In genomic region chr11:65095974-65096806, GRCh38 we compare ENCODE assay signal across 8 cellular contexts. TPM values are rescaled to one million over a fixed set of nuclear protein-coding genes. Genes with fewer than 3 reads are reported as not detected.
DNase-seq lines count a peak whose midpoint lies in the region; ATAC-seq and TF ChIP-seq lines count a peak whose summit lies in the region.

Gene VPS51, plus strand, starts transcription at chr11:65096214. Its CDS starts 37 bp downstream, at chr11:65096251.

- peaks cover 10% of the 10 kb centered on the region for H3K4me1 Mint-ChIP-seq in activated naive CD8-positive, alpha-beta T cell treated with anti-CD3 and anti-CD28 coated beads, Interleukin-2, amount 10 ng/mL, durations not matched to agents 7 days and 5 days

- peaks cover 6% of the 10 kb centered on the region; the same call in 1 of the 2 replicates for H3K36me3 ChIP-seq in SU-DHL-6 (ENCODE audit: low read length)
- no peaks in the 10 kb centered on the region for H3K36me3 ChIP-seq in ovary
- peaks cover 11% of the 10 kb centered on the region for H3K36me3 ChIP-seq in thymus (ENCODE audit: control insufficient read depth, insufficient read depth)

- peak within 1 kb of the TSS; percentile 89 for H2AFZ ChIP-seq in SU-DHL-6 (ENCODE audit: low read depth, low read length, severe bottlenecking)

- H4K20me1 ChIP-seq in SU-DHL-6 (ENCODE audit: low read depth, low read length), result no peaks in the 10 kb centered on the region

- peaks cover 33% of the 10 kb centered on the region for H3K79me2 ChIP-seq in SU-DHL-6 (ENCODE audit: insufficient read depth, low read length)

- POLR2A ChIA-PET in GM10248 (lab: Yijun Ruan, JAX), result interaction anchor here (0.5 to 1.3 kb wide), 3 partner anchors 16 to 311 kb away, joined by 3 to 4 read pairs (median 3); partner anchors contain the start of gene TM7SF2
- POLR2A ChIA-PET in activated naive CD8-positive, alpha-beta T cell treated with anti-CD3 and anti-CD28 coated beads, Interleukin-2, amount 10 ng/mL, durations not matched to agents 7 days and 5 days (lab: Charles Lee), result interaction anchor here (0.6 to 3.0 kb wide), 21 partner anchors 8 to 294 kb away, joined by 3 to 35 read pairs (median 4); partner anchors contain the start of genes ARL2, CDCA5, FAU and MRPL49

- CTCF ChIA-PET in GM10248 (lab: Yijun Ruan, JAX), result interaction anchor here (1.0 to 10.5 kb wide), 3 partner anchors 15 to 69 kb away, joined by 3 to 165 read pairs (median 5); partner anchors contain the start of genes SNX15 and TM7SF2

- intact Hi-C loops in Right ventricle myocardium inferior (cut with DNase I), result no loop called here
- intact Hi-C loops in ovary (cut with DNase I), result loop anchor here in 2 of 4 donors (5.0 kb wide), 3 partner anchors 69 to 84 kb away; partner anchors contain the start of genes ARL2 (in 1 of the 2) and SNX15 (in 1 of the 2)

- TF ChIP-seq EP300 in ovary (IDR thresholded peaks at IDR 0.05), result no peak

- no peaks in the 10 kb centered on the region for H3K9me3 ChIP-seq in SU-DHL-6 (ENCODE audit: insufficient read depth, low read length)
- no peaks in the 10 kb centered on the region for H3K9me3 ChIP-seq in ovary
- H3K9me3 ChIP-seq in thymus (ENCODE audit: control insufficient read depth), result no peaks in the 10 kb centered on the region

- H3K9me2 ChIP-seq in SU-DHL-6 (replicated peaks; ENCODE audit: insufficient read depth, low read length), result no peaks in the 10 kb centered on the region

- H3K27ac ChIP-seq in SU-DHL-6 (ENCODE audit: low read depth, low read length), result peak within 1 kb of the TSS; percentile 53
- H3K27ac ChIP-seq in ovary, result peak within 1 kb of the TSS; percentile 60 to 86
- H3K27ac ChIP-seq in thymus (ENCODE audit: low read depth), result peak within 1 kb of the TSS; percentile 87

- H3K27me3 ChIP-seq in SU-DHL-6 (ENCODE audit: low read length) (no peaks in the 10 kb centered on the region), ovary (no peaks in the 10 kb centered on the region), thymus (ENCODE audit: control insufficient read depth, insufficient read depth) (no peaks in the 10 kb centered on the region)

- TF ChIP-seq POLR2A in ovary (IDR thresholded peaks at IDR 0.05), result peak; percentile 78

- TF ChIP-seq CTCF in GM10248 (IDR thresholded peaks at IDR 0.05; ENCODE audit: control extremely low read depth, extremely low read depth, low read depth, missing control alignments) (no peak), SU-DHL-6 (IDR thresholded peaks at IDR 0.05; ENCODE audit: insufficient read depth, low read length, poor library complexity, severe bottlenecking) (no peak), ovary (IDR thresholded peaks at IDR 0.05) (peak in 1 of 3 donors; percentile 50)

- H3F3A ChIP-seq in SU-DHL-6 (ENCODE audit: insufficient read depth), result peaks cover 9% of the 10 kb centered on the region

- peak; percentile 90 for DNase-seq in GM10248 (ENCODE audit: extremely low spot score)
- DNase-seq in NCI-H1105 treated with DMSO at 0.1 percent for 48 hours (lab: John Stamatoyannopoulos, UW), result peak; percentile 84
- DNase-seq in activated naive CD8-positive, alpha-beta T cell treated with anti-CD3 and anti-CD28 coated beads, Interleukin-2, amount 10 ng/mL, durations not matched to agents 7 days and 5 days, result peak; percentile 87
- DNase-seq in Right ventricle myocardium inferior (ENCODE audit: missing footprints), result peak; percentile 94
- peak; percentile 84 to 90 (median 88) for DNase-seq in ovary

- H3K4me3 ChIP-seq in SU-DHL-6 (ENCODE audit: insufficient read depth, low read length, poor library complexity, severe bottlenecking) (peak within 1 kb of the TSS; percentile 82), ovary (peak within 1 kb of the TSS; percentile 91), thymus (ENCODE audit: low read length) (peak within 1 kb of the TSS; percentile 87)

- peak within 1 kb of the TSS; percentile 97 for H3K27ac Mint-ChIP-seq in activated naive CD8-positive, alpha-beta T cell treated with anti-CD3 and anti-CD28 coated beads, Interleukin-2, amount 10 ng/mL, durations not matched to agents 7 days and 5 days

- ATAC-seq in HG02610 (IDR thresholded peaks at IDR 0.05; ENCODE audit: unreplicated experiment) (peak; percentile 71), Right ventricle myocardium inferior (peak; percentile 97)
- ATAC-seq in activated naive CD8-positive, alpha-beta T cell treated with anti-CD3 and anti-CD28 coated beads, Interleukin-2, amount 10 ng/mL, durations not matched to agents 7 days and 5 days (ENCODE audit: low read depth), result peak; percentile 97

- no peaks in the 10 kb centered on the region for H3K27me3 Mint-ChIP-seq in activated naive CD8-positive, alpha-beta T cell treated with anti-CD3 and anti-CD28 coated beads, Interleukin-2, amount 10 ng/mL, durations not matched to agents 7 days and 5 days

- 0% methylated on average over 48 to 52 of the region's 52 CpGs for WGBS in ovary, 3 donors
- WGBS in thymus, result under 1% methylated on average over 52 of the region's 52 CpGs

- H3K9me3 Mint-ChIP-seq in activated naive CD8-positive, alpha-beta T cell treated with anti-CD3 and anti-CD28 coated beads, Interleukin-2, amount 10 ng/mL, durations not matched to agents 7 days and 5 days, result no peaks in the 10 kb centered on the region

- no peaks in the 10 kb centered on the region for H3K36me3 Mint-ChIP-seq in activated naive CD8-positive, alpha-beta T cell treated with anti-CD3 and anti-CD28 coated beads, Interleukin-2, amount 10 ng/mL, durations not matched to agents 7 days and 5 days

- H3K9ac ChIP-seq in SU-DHL-6 (ENCODE audit: low read length), result peak within 1 kb of the TSS; percentile 77

- H3K4me3 Mint-ChIP-seq in activated naive CD8-positive, alpha-beta T cell treated with anti-CD3 and anti-CD28 coated beads, Interleukin-2, amount 10 ng/mL, durations not matched to agents 7 days and 5 days, result peak within 1 kb of the TSS; percentile 91

- H3K4me1 ChIP-seq in ovary (ENCODE audit: insufficient read depth) (peaks cover 8% of the 10 kb centered on the region), thymus (ENCODE audit: control insufficient read depth, insufficient read depth, low read length) (peaks cover 7% of the 10 kb centered on the region)

- H3K4me2 ChIP-seq in SU-DHL-6 (ENCODE audit: low read depth, low read length, poor library complexity, severe bottlenecking), result peak within 1 kb of the TSS; percentile 76

RNA-seq across cellular contexts. Expression of gene VPS51, which starts in this region (rescaled TPM):
- total RNA-seq in activated naive CD8-positive, alpha-beta T cell treated with anti-CD3 and anti-CD28 coated beads, Interleukin-2, amount 10 ng/mL, durations not matched to agents 7 days and 5 days, result 100 to 1,000 TPM; 130 to 138 TPM
- total RNA-seq in Right ventricle myocardium inferior (95.2 TPM), ovary (100 to 1,000 TPM; 149 to 543 (median 231) TPM)
- polyA plus RNA-seq in ovary (100 to 1,000 TPM in 1 of 2 donors, 10 to 100 TPM in 1; 51.1 to 221 TPM), thymus (121 TPM)

Comparison
In these comparisons a context has a peak if more than half of its experiments do, and no peak if none do; other contexts are left out.
1. Peak in every context shown above with its lines: DNase-seq, ATAC-seq, H3K4me3 ChIP-seq and H3K27ac ChIP-seq.